8 cellular contexts compared by ENCODE assay signal in the genomic region with DNA sequence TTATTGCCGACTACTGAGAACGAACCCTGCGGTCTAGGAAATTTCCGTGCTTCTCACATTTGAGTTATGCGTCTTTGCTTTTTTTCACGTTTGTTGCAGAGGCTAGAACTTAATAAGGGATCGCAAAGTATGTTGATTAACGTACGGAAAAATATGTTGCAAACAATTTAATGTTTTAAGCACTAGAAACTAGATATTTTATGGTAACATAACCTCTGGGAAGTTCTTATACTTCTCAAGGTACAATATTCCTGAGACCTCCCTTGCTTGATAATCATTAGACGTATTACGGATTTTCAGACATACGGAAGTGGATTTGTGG. TPM values are rescaled to one million over a fixed set of nuclear protein-coding genes. Genes with fewer than 3 reads are reported as not detected.
A peak's percentile ranks its signal among the peaks of the same experiment; 100 is the strongest.
DNase-seq lines count a peak whose midpoint lies in the region; ATAC-seq, FAIRE-seq and TF ChIP-seq lines count a peak whose summit lies in the region.

No MANE protein-coding gene starts in this region.

- no peak for TF ChIP-seq CTCF in A549 (IDR thresholded peaks at IDR 0.05)

- 35% methylated on average over 12 of the region's 12 CpGs for WGBS in A549 (ENCODE audit: missing lambda C conversion rate)

- H3K9ac ChIP-seq in duodenal mucosa (ENCODE audit: low read depth in 1 of 2, low read length in 2 of 2) = peak overlapping the region; percentile 27 to 55

- CTCF ChIA-PET in A549 (lab: Yijun Ruan, JAX) = interaction anchor here (1.2 kb wide), 1 partner anchor 29 kb away, joined by 3 read pairs; no protein-coding TSS in a partner anchor

- FAIRE-seq in A549 (lab: Jason Lieb, UNC) = no peak

- no peak for TF ChIP-seq POLR2A in A549 (IDR thresholded peaks at IDR 0.05; ENCODE audit: low read length)

- no peak for TF ChIP-seq EP300 in A549 (IDR thresholded peaks at IDR 0.05)

- DNase-seq in A549 (ENCODE audit: low read depth in 1 of 2, low spot score in 1 of 2) (no peak), MG63 (no peak), HCEC 1CT (no peak), ureter (ENCODE audit: low spot score) (no peak)

- POLR2A ChIA-PET in A549 (lab: Yijun Ruan, JAX) = interaction anchor here (0.7 kb wide), 1 partner anchor 19 kb away, joined by 4 read pairs; no protein-coding TSS in a partner anchor

- H3K9me3 ChIP-seq in A549 (no peaks in the 10 kb centered on the region), MG63 (no peaks in the 10 kb centered on the region), duodenal mucosa (ENCODE audit: control insufficient read depth in 1 of 2, low read length in 2 of 2) (no peaks in the 10 kb centered on the region), muscle layer of duodenum (ENCODE audit: control insufficient read depth in 1 of 2, low read length in 2 of 2) (no peaks in the 10 kb centered on the region)

- peak overlapping the region; percentile 85 for H3K4me2 ChIP-seq in A549

- TF ChIP-seq RAD21 in A549 (conservative IDR thresholded peaks at IDR 0.05 in 1 of 2, IDR thresholded peaks at IDR 0.05 in 1 of 2) = no peak

- H3K36me3 ChIP-seq in MG63 (no peaks in the 10 kb centered on the region), duodenal mucosa (ENCODE audit: control insufficient read depth in 1 of 2, insufficient read depth in 2 of 2, low read length in 2 of 2) (no peaks in the 10 kb centered on the region), muscle layer of duodenum (ENCODE audit: control insufficient read depth in 1 of 2, insufficient read depth in 2 of 2, low read length in 2 of 2) (no peaks in the 10 kb centered on the region)

- H3K4me1 ChIP-seq in A549 = peaks cover 11% of the 10 kb centered on the region; the same call in 2 of the 3 replicates
- H3K4me1 ChIP-seq in duodenal mucosa (ENCODE audit: control insufficient read depth in 1 of 2, insufficient read depth in 2 of 2, low read length in 2 of 2) = peaks cover 0 to 8% of the 10 kb centered on the region in 2 donors
- peaks cover 3 to 28% of the 10 kb centered on the region in 2 donors for H3K4me1 ChIP-seq in muscle layer of duodenum (ENCODE audit: control insufficient read depth in 1 of 2, insufficient read depth in 2 of 2, low read length in 2 of 2)

- H3K4me3 ChIP-seq in A549 (peak overlapping the region; percentile 66), MG63 (peak overlapping the region; percentile 64), duodenal mucosa (ENCODE audit: low read depth in 1 of 2, low read length in 2 of 2) (peak overlapping the region; percentile 72 to 74), muscle layer of duodenum (ENCODE audit: low read depth in 1 of 2, low read length in 2 of 2) (peak overlapping the region; percentile 55 to 73)

- ATAC-seq in A549 (no peak), GM21529 (IDR thresholded peaks at IDR 0.05; ENCODE audit: unreplicated experiment) (no peak), GM21423 (IDR thresholded peaks at IDR 0.05; ENCODE audit: unreplicated experiment) (no peak)

- H3K27ac ChIP-seq in A549 (peak overlapping the region; percentile 92 to 99), duodenal mucosa (ENCODE audit: low read depth, low read length) (no peak overlapping the region), muscle layer of duodenum (ENCODE audit: low read length) (peak overlapping the region; percentile 74)

- H3K27me3 ChIP-seq in MG63 (no peaks in the 10 kb centered on the region), duodenal mucosa (ENCODE audit: control insufficient read depth in 1 of 2, insufficient read depth in 2 of 2, low read length in 2 of 2) (no peaks in the 10 kb centered on the region), muscle layer of duodenum (ENCODE audit: low read depth, low read length) (no peaks in the 10 kb centered on the region)

TF ChIP-seq in A549, 52 proteins besides CTCF, POLR2A, EP300 and RAD21:
- TF ChIP-seq, protein P1, sequence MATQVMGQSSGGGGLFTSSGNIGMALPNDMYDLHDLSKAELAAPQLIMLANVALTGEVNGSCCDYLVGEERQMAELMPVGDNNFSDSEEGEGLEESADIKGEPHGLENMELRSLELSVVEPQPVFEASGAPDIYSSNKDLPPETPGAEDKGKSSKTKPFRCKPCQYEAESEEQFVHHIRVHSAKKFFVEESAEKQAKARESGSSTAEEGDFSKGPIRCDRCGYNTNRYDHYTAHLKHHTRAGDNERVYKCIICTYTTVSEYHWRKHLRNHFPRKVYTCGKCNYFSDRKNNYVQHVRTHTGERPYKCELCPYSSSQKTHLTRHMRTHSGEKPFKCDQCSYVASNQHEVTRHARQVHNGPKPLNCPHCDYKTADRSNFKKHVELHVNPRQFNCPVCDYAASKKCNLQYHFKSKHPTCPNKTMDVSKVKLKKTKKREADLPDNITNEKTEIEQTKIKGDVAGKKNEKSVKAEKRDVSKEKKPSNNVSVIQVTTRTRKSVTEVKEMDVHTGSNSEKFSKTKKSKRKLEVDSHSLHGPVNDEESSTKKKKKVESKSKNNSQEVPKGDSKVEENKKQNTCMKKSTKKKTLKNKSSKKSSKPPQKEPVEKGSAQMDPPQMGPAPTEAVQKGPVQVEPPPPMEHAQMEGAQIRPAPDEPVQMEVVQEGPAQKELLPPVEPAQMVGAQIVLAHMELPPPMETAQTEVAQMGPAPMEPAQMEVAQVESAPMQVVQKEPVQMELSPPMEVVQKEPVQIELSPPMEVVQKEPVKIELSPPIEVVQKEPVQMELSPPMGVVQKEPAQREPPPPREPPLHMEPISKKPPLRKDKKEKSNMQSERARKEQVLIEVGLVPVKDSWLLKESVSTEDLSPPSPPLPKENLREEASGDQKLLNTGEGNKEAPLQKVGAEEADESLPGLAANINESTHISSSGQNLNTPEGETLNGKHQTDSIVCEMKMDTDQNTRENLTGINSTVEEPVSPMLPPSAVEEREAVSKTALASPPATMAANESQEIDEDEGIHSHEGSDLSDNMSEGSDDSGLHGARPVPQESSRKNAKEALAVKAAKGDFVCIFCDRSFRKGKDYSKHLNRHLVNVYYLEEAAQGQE (IDR thresholded peaks at IDR 0.05) = no peak
- no peak for TF ChIP-seq ZC3H11A (IDR thresholded peaks at IDR 0.05)
- no peak for TF ChIP-seq CHD2 (IDR thresholded peaks at IDR 0.05; ENCODE audit: low read length, partially characterized antibody)
- TF ChIP-seq PHF8 (IDR thresholded peaks at IDR 0.05; ENCODE audit: borderline replicate concordance, low read depth) = no peak
- TF ChIP-seq CBX8 (IDR thresholded peaks at IDR 0.05) = peak; percentile 85
- no peak for TF ChIP-seq RNF2 (IDR thresholded peaks at IDR 0.05; ENCODE audit: borderline replicate concordance, low read depth)
- TF ChIP-seq, protein P2, sequence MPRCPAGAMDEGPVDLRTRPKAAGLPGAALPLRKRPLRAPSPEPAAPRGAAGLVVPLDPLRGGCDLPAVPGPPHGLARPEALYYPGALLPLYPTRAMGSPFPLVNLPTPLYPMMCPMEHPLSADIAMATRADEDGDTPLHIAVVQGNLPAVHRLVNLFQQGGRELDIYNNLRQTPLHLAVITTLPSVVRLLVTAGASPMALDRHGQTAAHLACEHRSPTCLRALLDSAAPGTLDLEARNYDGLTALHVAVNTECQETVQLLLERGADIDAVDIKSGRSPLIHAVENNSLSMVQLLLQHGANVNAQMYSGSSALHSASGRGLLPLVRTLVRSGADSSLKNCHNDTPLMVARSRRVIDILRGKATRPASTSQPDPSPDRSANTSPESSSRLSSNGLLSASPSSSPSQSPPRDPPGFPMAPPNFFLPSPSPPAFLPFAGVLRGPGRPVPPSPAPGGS (IDR thresholded peaks at IDR 0.05) = no peak
- TF ChIP-seq TFCP2L1 (CRISPR knock-in tag; IDR thresholded peaks at IDR 0.05) = no peak
TF ChIP-seq in A549: peak in this region for 1.

RNA-seq across cellular contexts. Expression of a gene that starts 0.6 kb away (rescaled TPM):
- 11.5 and 12.9 TPM in 2 replicates for polyA plus RNA-seq in A549 (2011; rRNA removed)
- polyA plus RNA-seq in A549 (2012; cell fraction: cytosol; rRNA removed) = 2.3 and 2.7 TPM in 2 replicates
- polyA plus RNA-seq in A549 (2012; cell fraction: nucleus; rRNA removed) = 2.0 and 3.3 TPM in 2 replicates
- polyA plus RNA-seq in A549 (2017; fragmentation: RNase III; extraction: RNeasy Plus Mini Kit Qiagen cat#74134 plus additional on column Dnase treatment) = 4.6 to 6.6 TPM (median 6.5 TPM) in 3 replicates
- polyA minus RNA-seq in A549 (2011; rRNA and poly(A)+ RNA removed) = 11.0 and 11.6 TPM in 2 replicates
- total RNA-seq in MG63 (2014; rRNA removed; shearing (Covaris generic); ENCODE audit: low replicate concordance) = 5.1 and 12.3 TPM in 2 replicates
- 26.3 TPM for total RNA-seq in ureter
